Comparison of ENCODE assay signal across 10 cellular contexts in the genomic region with DNA sequence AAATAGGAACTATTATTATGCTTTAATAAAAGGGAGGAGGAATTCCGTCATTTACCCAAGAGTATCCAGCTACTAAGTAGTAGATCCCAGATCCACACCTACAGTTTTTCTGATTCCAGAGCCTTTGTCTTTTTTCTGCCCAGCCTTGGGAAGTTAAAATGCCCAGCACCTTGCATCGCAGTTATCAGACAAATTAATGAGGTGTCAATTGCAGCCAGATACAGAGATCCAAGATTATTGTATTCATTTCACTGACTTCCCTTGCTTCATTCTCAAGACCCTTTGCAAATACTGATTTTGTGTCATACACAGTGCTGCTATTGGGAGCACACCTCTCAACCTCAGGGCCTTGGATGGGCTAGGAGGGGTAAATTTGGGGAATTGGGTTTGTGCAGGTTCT. TPM values are rescaled to one million over a fixed set of nuclear protein-coding genes. Genes with fewer than 3 reads are reported as not detected.
DNase-seq lines count a peak whose midpoint lies in the region; ATAC-seq and TF ChIP-seq lines count a peak whose summit lies in the region.
"Had no signal": no experiment of that assay in that cellular context is flagged by ENCODE, and none has a peak within 500 bp of the region (broad histone marks: within the 10 kb centered on the region; RNA-seq: fewer than 3 reads in every experiment).

No MANE protein-coding gene starts in this region.

- H3K27ac Mint-ChIP-seq in IgD-negative memory B cell (peak overlapping the region in 1 of 3 donors; percentile 57), naive B cell (peak overlapping the region in 2 of 6 donors; percentile 59 to 72), nephron progenitor cell (no peak overlapping the region)
- peak overlapping the region; percentile 99 for H3K27ac Mint-ChIP-seq in central memory CD8-positive, alpha-beta T cell (ENCODE audit: low read depth)

- no peak for ATAC-seq in central memory CD8-positive, alpha-beta T cell (replicated peaks; ENCODE audit: extremely low read depth, poor library complexity, severe bottlenecking)
- no peak for ATAC-seq in naive B cell (ENCODE audit: low read depth in 2 of 2)
- ATAC-seq: HCT116 had no signal

- H3K27ac ChIP-seq in AG04450 (ENCODE audit: low read depth, low read length) = no peak overlapping the region
- H3K27ac ChIP-seq: RWPE1 had no signal

- TF ChIP-seq CTCF in AG04450 (IDR thresholded peaks at IDR 0.05; ENCODE audit: low read depth, low read length) (no peak), nephron progenitor cell (IDR thresholded peaks at IDR 0.05) (no peak)

- H3K4me1 Mint-ChIP-seq in IgD-negative memory B cell (peaks cover 13 to 16% (median 14%) of the 10 kb centered on the region in 3 donors), naive B cell (peaks cover 14 to 24% (median 23%) of the 10 kb centered on the region in 3 donors), nephron progenitor cell (peaks cover 4% of the 10 kb centered on the region)
- peaks cover 44% of the 10 kb centered on the region for H3K4me1 Mint-ChIP-seq in central memory CD8-positive, alpha-beta T cell

- H3K4me3 ChIP-seq in AG04450 (ENCODE audit: low read depth, low read length) = peak overlapping the region; percentile 76

- peak overlapping the region; percentile 87 to 99 (median 95) for H3K4me3 Mint-ChIP-seq in IgD-negative memory B cell
- peak overlapping the region; percentile 97 for H3K4me3 Mint-ChIP-seq in central memory CD8-positive, alpha-beta T cell
- peak overlapping the region in 7 of 8 donors; percentile 60 to 100 (median 90) for H3K4me3 Mint-ChIP-seq in naive B cell
- H3K4me3 Mint-ChIP-seq in nephron progenitor cell = no peak overlapping the region

- H3K9me3 Mint-ChIP-seq in IgD-negative memory B cell (no peaks in the 10 kb centered on the region), naive B cell (no peaks in the 10 kb centered on the region), nephron progenitor cell (no peaks in the 10 kb centered on the region)
- no peaks in the 10 kb centered on the region for H3K9me3 Mint-ChIP-seq in central memory CD8-positive, alpha-beta T cell

- POLR2A ChIA-PET in AG04450 (lab: Yijun Ruan, JAX) = interaction anchor here (0.7 kb wide), 2 partner anchors 85 to 307 kb away, joined by 4 to 7 read pairs; no protein-coding TSS in a partner anchor
- POLR2A ChIA-PET in HEK293T (lab: Yijun Ruan, JAX) = no interaction called here

- H3K27me3 Mint-ChIP-seq in IgD-negative memory B cell (no peaks in the 10 kb centered on the region), naive B cell (peaks cover 0 to 7% (median 5%) of the 10 kb centered on the region in 3 donors), nephron progenitor cell (ENCODE audit: low read depth, poor library complexity) (peaks cover 65% of the 10 kb centered on the region)
- H3K27me3 Mint-ChIP-seq in central memory CD8-positive, alpha-beta T cell = no peaks in the 10 kb centered on the region

- H3K36me3 Mint-ChIP-seq in IgD-negative memory B cell = no peaks in the 10 kb centered on the region
- peaks cover 7% of the 10 kb centered on the region for H3K36me3 Mint-ChIP-seq in central memory CD8-positive, alpha-beta T cell (ENCODE audit: insufficient read depth)
- H3K36me3 Mint-ChIP-seq in naive B cell = no peaks in the 10 kb centered on the region
- H3K36me3 Mint-ChIP-seq in nephron progenitor cell (ENCODE audit: low read depth) = no peaks in the 10 kb centered on the region

- no peaks in the 10 kb centered on the region for H3K27me3 ChIP-seq in AG04450 (ENCODE audit: control insufficient read depth, insufficient read depth, low read length)

- CTCF ChIA-PET in AG04450 (lab: Charles Lee) (interaction anchor here (0.7 to 1.9 kb wide), 24 partner anchors 11 to 473 kb away, joined by 3 to 28 read pairs (median 4); no protein-coding TSS in a partner anchor), HEK293T (lab: Yijun Ruan, JAX) (no interaction called here)

- no peaks in the 10 kb centered on the region for H3K9me3 ChIP-seq in AG04450 (ENCODE audit: control insufficient read depth, insufficient read depth, low read length)

- DNase-seq in AG04450 (ENCODE audit: low read depth, low spot score) (no peak), naive B cell (no peak), HEK293T (ENCODE audit: extremely low spot score) (no peak), nephron progenitor cell (no peak), NOMO-1 (lab: John Stamatoyannopoulos, UW; ENCODE audit: unreplicated experiment in 2 of 2) (no peak), dermis blood vessel endothelial cell (no peak)
- no peak for DNase-seq in central memory CD8-positive, alpha-beta T cell (ENCODE audit: low spot score in 2 of 2)

TF ChIP-seq in HEK293T, 16 proteins besides CTCF, POLR2A, EP300 and RAD21:
- no peak for TF ChIP-seq SP1 (IDR thresholded peaks at IDR 0.05)
- no peak for TF ChIP-seq FOXK2 (IDR thresholded peaks at IDR 0.05)
- TF ChIP-seq ARNT (IDR thresholded peaks at IDR 0.05) = no peak
- TF ChIP-seq ELF4 (IDR thresholded peaks at IDR 0.05) = no peak
- no peak for TF ChIP-seq FOXM1 (IDR thresholded peaks at IDR 0.05; ENCODE audit: borderline replicate concordance)
- no peak for TF ChIP-seq PKNOX1 (IDR thresholded peaks at IDR 0.05)

RNA-seq across cellular contexts. Expression of gene IL18R1, which starts 1.1 kb away (rescaled TPM):
- polyA plus RNA-seq in AG04450 (2011; rRNA removed) = 2.0 and 2.5 TPM in 2 replicates
- 1.1 and 2.3 TPM in 2 replicates for polyA minus RNA-seq in AG04450 (2011; rRNA and poly(A)+ RNA removed)
- 2.2 TPM for polyA plus RNA-seq in IgD-negative memory B cell
- 1 to 10 TPM in 1 of 6 donors, under 1 TPM in 4, not detected in 1; 0.15 to 1.7 (median 0.32) TPM for polyA plus RNA-seq in naive B cell (ENCODE audit: low read depth in 6 of 6)
- 0.65 and 1.4 TPM in 2 replicates for total RNA-seq in dermis blood vessel endothelial cell

RNA-seq across cellular contexts. Expression of gene IL1RL1, which starts 45.4 kb away (rescaled TPM):
- polyA plus RNA-seq in AG04450 (2011; rRNA removed) (0.30 and 0.31 TPM in 2 replicates), IgD-negative memory B cell (not detected), naive B cell (ENCODE audit: low read depth in 6 of 6) (not detected)
- 0.14 and 0.43 TPM in 2 replicates for polyA minus RNA-seq in AG04450 (2011; rRNA and poly(A)+ RNA removed)
- 0.17 and 2.9 TPM in 2 replicates for total RNA-seq in dermis blood vessel endothelial cell
